ENCODE assay signal across 8 cellular contexts in the genomic region with DNA sequence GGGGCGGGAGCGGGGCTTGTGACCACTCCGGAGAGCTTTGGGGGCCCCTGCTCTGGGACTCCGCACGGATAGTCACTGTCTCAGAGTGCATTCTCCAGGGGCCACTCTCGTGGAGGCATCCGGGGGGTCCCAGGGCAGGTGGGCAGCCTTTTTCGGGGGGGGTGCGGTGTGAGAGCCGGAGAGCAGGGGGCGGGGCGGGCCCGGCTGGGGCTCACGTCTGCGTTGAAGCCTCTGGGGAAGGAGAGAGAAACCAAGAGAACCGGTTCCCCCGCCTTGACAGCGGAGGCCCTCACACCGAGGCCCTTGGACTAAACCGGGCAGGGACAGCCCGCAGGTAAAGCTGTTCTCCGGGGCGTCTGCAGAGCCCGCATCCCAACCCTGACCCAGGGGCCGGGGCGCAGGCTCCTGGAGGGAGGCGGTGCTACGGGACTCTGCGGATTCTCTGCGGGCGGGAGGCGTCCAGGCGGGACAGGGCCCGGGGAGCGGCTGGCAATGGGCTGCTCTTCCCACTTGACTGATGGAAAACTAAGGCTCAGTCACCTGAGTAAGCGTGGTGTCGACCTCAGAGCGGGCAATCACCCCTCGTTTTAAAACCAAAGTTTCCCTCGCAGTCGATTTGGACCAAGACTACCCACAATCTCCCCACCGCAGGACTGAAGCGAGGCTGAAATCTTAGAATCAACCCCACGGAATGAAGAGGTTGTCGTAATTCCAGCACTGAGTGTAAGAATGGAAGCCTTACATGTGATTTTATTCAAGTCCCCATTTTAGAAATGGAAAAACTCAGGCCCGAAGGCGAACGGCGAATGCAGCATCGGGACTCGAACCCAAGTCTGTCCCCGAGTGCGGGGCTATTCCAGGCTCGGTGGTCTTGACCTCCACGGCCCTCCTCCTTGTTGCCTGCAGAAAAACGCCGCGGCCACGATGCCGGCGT. TPM values are rescaled to one million over a fixed set of nuclear protein-coding genes. Genes with fewer than 3 reads are reported as not detected.
A peak's percentile ranks its signal among the peaks of the same experiment; 100 is the strongest.
DNase-seq lines count a peak whose midpoint lies in the region; TF ChIP-seq lines count a peak whose summit lies in the region.

No MANE protein-coding gene starts in this region.

- H3K9ac ChIP-seq in iPS-15b (ENCODE audit: low read depth, low read length) (no peak overlapping the region), stomach smooth muscle (ENCODE audit: low read length in 2 of 2) (no peak overlapping the region)

- H3K4me1 Mint-ChIP-seq in activated CD4-positive, alpha-beta memory T cell treated with anti-CD3 and anti-CD28 coated beads for 36 hours (ENCODE audit: low read depth) = peaks cover 36% of the 10 kb centered on the region
- H3K4me1 Mint-ChIP-seq in endothelial cell (ENCODE audit: unreplicated experiment) = peaks cover 13% of the 10 kb centered on the region

- peak overlapping the region; percentile 53 for H3K4me3 ChIP-seq in iPS-15b (ENCODE audit: low read depth, low read length)
- H3K4me3 ChIP-seq in stomach smooth muscle (ENCODE audit: low read length in 2 of 2) = peak overlapping the region; percentile 12 to 29

- H3K9me3 Mint-ChIP-seq in activated CD4-positive, alpha-beta memory T cell treated with anti-CD3 and anti-CD28 coated beads for 36 hours = no peaks in the 10 kb centered on the region
- H3K9me3 Mint-ChIP-seq in endothelial cell (ENCODE audit: unreplicated experiment) = no peaks in the 10 kb centered on the region

- H3K36me3 Mint-ChIP-seq in activated CD4-positive, alpha-beta memory T cell treated with anti-CD3 and anti-CD28 coated beads for 36 hours = no peaks in the 10 kb centered on the region
- H3K36me3 Mint-ChIP-seq in endothelial cell (ENCODE audit: low read depth, unreplicated experiment) = peaks cover 4% of the 10 kb centered on the region

- H3K36me3 ChIP-seq in iPS-15b (ENCODE audit: control insufficient read depth, insufficient read depth, low read length) = no peaks in the 10 kb centered on the region
- no peaks in the 10 kb centered on the region for H3K36me3 ChIP-seq in stomach smooth muscle (ENCODE audit: control insufficient read depth in 2 of 2, insufficient read depth in 2 of 2, low read length in 2 of 2)

- H3K9me3 ChIP-seq in iPS-15b (ENCODE audit: control insufficient read depth, insufficient read depth, low read length) (no peaks in the 10 kb centered on the region), stomach smooth muscle (ENCODE audit: control insufficient read depth in 2 of 2, low read length in 2 of 2) (no peaks in the 10 kb centered on the region)

- H3K27me3 ChIP-seq in iPS-15b (ENCODE audit: control insufficient read depth, insufficient read depth, low read length) (peaks cover 87% of the 10 kb centered on the region), stomach smooth muscle (ENCODE audit: control insufficient read depth in 1 of 2, insufficient read depth in 2 of 2, low read length in 2 of 2) (peaks cover 49 to 54% of the 10 kb centered on the region in 2 donors)

- peak; percentile 75 for DNase-seq in activated CD8-positive, alpha-beta memory T cell treated with anti-CD3 and anti-CD28 coated beads for 24 hours
- no peak for DNase-seq in activated CD8-positive, alpha-beta memory T cell treated with anti-CD3 and anti-CD28 coated beads, Interleukin-2, amount 50 U/mL, for 48 hours
- DNase-seq in activated CD4-positive, alpha-beta memory T cell treated with anti-CD3 and anti-CD28 coated beads for 36 hours = peak; percentile 40
- DNase-seq in middle frontal gyrus (ENCODE audit: extremely low spot score, low spot score) (no peak), AG20443 (ENCODE audit: low spot score) (no peak), endothelial cell (ENCODE audit: low spot score) (no peak)

- CTCF ChIA-PET in activated CD4-positive, alpha-beta memory T cell treated with anti-CD3 and anti-CD28 coated beads for 36 hours (lab: Charles Lee) = interaction anchor here (0.5 to 3.9 kb wide), 7 partner anchors 13 to 263 kb away, joined by 3 to 55 read pairs (median 11); no protein-coding TSS in a partner anchor

- H3K4me1 ChIP-seq in iPS-15b (ENCODE audit: control insufficient read depth, insufficient read depth, low read length) = peaks cover 9% of the 10 kb centered on the region
- peaks cover 43% of the 10 kb centered on the region for H3K4me1 ChIP-seq in stomach smooth muscle (ENCODE audit: control insufficient read depth, insufficient read depth, low read length)

- H3K27ac ChIP-seq in stomach smooth muscle (ENCODE audit: low read length) = no peak overlapping the region

- POLR2A ChIA-PET in activated CD4-positive, alpha-beta memory T cell treated with anti-CD3 and anti-CD28 coated beads for 36 hours (lab: Charles Lee) = interaction anchor here (0.6 to 6.6 kb wide), 3 partner anchors 15 to 50 kb away, joined by 5 to 58 read pairs (median 12); a partner anchor contains a TSS

- peak overlapping the region; percentile 70 for H3K4me3 Mint-ChIP-seq in activated CD4-positive, alpha-beta memory T cell treated with anti-CD3 and anti-CD28 coated beads for 36 hours
- H3K4me3 Mint-ChIP-seq in endothelial cell (ENCODE audit: unreplicated experiment) = no peak overlapping the region

- TF ChIP-seq CTCF in endothelial cell (IDR thresholded peaks at IDR 0.05; ENCODE audit: unreplicated experiment) = no peak

- intact Hi-C loops in activated CD4-positive, alpha-beta memory T cell treated with anti-CD3 and anti-CD28 coated beads for 36 hours (cut with micrococcal nuclease) = loop anchor here (5.0 kb wide), 1 partner anchor 161 kb away; a partner anchor contains a TSS

- H3K27ac Mint-ChIP-seq in activated CD4-positive, alpha-beta memory T cell treated with anti-CD3 and anti-CD28 coated beads for 36 hours = no peak overlapping the region
- no peak overlapping the region for H3K27ac Mint-ChIP-seq in endothelial cell (ENCODE audit: unreplicated experiment)

- peaks cover 13% of the 10 kb centered on the region for H3K27me3 Mint-ChIP-seq in activated CD4-positive, alpha-beta memory T cell treated with anti-CD3 and anti-CD28 coated beads for 36 hours
- peaks cover 15% of the 10 kb centered on the region for H3K27me3 Mint-ChIP-seq in endothelial cell (ENCODE audit: unreplicated experiment)

RNA-seq across cellular contexts. Expression of a gene that starts 49.6 kb away (rescaled TPM):
- 100 to 1,000 TPM; 134 to 146 TPM for total RNA-seq in activated CD4-positive, alpha-beta memory T cell treated with anti-CD3 and anti-CD28 coated beads for 36 hours
- total RNA-seq in endothelial cell (ENCODE audit: unreplicated experiment) = 70.3 TPM

Comparison
In these comparisons a context has a peak if more than half of its experiments do, and no peak if none do; other contexts are left out.
1. DNase-seq: peak in activated CD8-positive, alpha-beta memory T cell treated with anti-CD3 and anti-CD28 coated beads for 24 hours (single experiment) and activated CD4-positive, alpha-beta memory T cell treated with anti-CD3 and anti-CD28 coated beads for 36 hours (single experiment); none in activated CD8-positive, alpha-beta memory T cell treated with anti-CD3 and anti-CD28 coated beads, Interleukin-2, amount 50 U/mL, for 48 hours (single experiment), middle frontal gyrus (single experiment), AG20443 (single experiment) and endothelial cell (single experiment).